ENCODE assay signal across 1 cellular context in genomic region chr10:69318997-69319727, GRCh38.
TF ChIP-seq lines count a peak whose summit lies in the region.

No MANE protein-coding gene starts in this region.

TF ChIP-seq in HEK293, 187 proteins besides CTCF, POLR2A, EP300 and RAD21 (continued from another document and continues in another):
- TF ChIP-seq ZNF280C (tag by site-specific recombination; IDR thresholded peaks at IDR 0.05) (no peak), ZNF157 (tag by site-specific recombination; IDR thresholded peaks at IDR 0.05) (no peak), ZNF623 (tag by site-specific recombination; IDR thresholded peaks at IDR 0.05) (no peak), ZNF37A (tag by site-specific recombination; IDR thresholded peaks at IDR 0.05) (no peak), ZNF10 (tag by site-specific recombination; IDR thresholded peaks at IDR 0.05) (peak; percentile 17; the same call in 1 of the 2 replicates), ZNF24 (tag by site-specific recombination; IDR thresholded peaks at IDR 0.05) (no peak), ZNF529 (tag by site-specific recombination; IDR thresholded peaks at IDR 0.05; ENCODE audit: insufficient replicate concordance) (no peak), TCF7L2 (IDR thresholded peaks at IDR 0.05; ENCODE audit: borderline replicate concordance, low read depth, low read length) (no peak), ZNF114 (tag by site-specific recombination; IDR thresholded peaks at IDR 0.05) (no peak), ZNF211 (tag by site-specific recombination; IDR thresholded peaks at IDR 0.05; ENCODE audit: low read depth) (no peak), ZNF670 (tag by site-specific recombination; IDR thresholded peaks at IDR 0.05; ENCODE audit: low read depth) (no peak), ZNF112 (tag by site-specific recombination; IDR thresholded peaks at IDR 0.05) (no peak), SALL2 (tag by site-specific recombination; IDR thresholded peaks at IDR 0.05; ENCODE audit: borderline replicate concordance) (no peak), ZNF645 (tag by site-specific recombination; IDR thresholded peaks at IDR 0.05) (no peak), ZNF302 (tag by site-specific recombination; IDR thresholded peaks at IDR 0.05; ENCODE audit: low read depth) (no peak), ZNF660 (tag by site-specific recombination; IDR thresholded peaks at IDR 0.05) (peak; percentile 52; the same call in 1 of the 2 replicates), ZBTB11 (tag by site-specific recombination; conservative IDR thresholded peaks at IDR 0.05; ENCODE audit: low read depth) (0 out of 2 replicates have a peak, but pooled peaks have one; percentile 9), ZNF398 (tag by site-specific recombination; IDR thresholded peaks at IDR 0.05) (peak; percentile 38; the same call in 1 of the 2 replicates), REST (tag by site-specific recombination; IDR thresholded peaks at IDR 0.05) (0 out of 2 replicates have a peak, but pooled peaks have one; percentile 9), ZNF701 (tag by site-specific recombination; IDR thresholded peaks at IDR 0.05) (no peak), ZNF449 (tag by site-specific recombination; IDR thresholded peaks at IDR 0.05) (no peak), ZNF658 (tag by site-specific recombination; IDR thresholded peaks at IDR 0.05) (no peak), ZNF362 (tag by site-specific recombination; IDR thresholded peaks at IDR 0.05) (no peak), ZNF692 (tag by site-specific recombination; IDR thresholded peaks at IDR 0.05) (peak; percentile 98), SCRT1 (tag by site-specific recombination; IDR thresholded peaks at IDR 0.05; ENCODE audit: borderline replicate concordance) (no peak), ZNF596 (tag by site-specific recombination; IDR thresholded peaks at IDR 0.05) (no peak), ZBTB8A (tag by site-specific recombination; IDR thresholded peaks at IDR 0.05) (peak; percentile 89), ZNF354C (tag by site-specific recombination; IDR thresholded peaks at IDR 0.05; ENCODE audit: borderline replicate concordance, low read depth) (no peak), ZNF629 (tag by site-specific recombination; IDR thresholded peaks at IDR 0.05) (no peak), ZNF19 (tag by site-specific recombination; IDR thresholded peaks at IDR 0.05; ENCODE audit: low read depth) (no peak), ZBTB7A (tag by site-specific recombination; IDR thresholded peaks at IDR 0.05; ENCODE audit: low read depth) (peak; percentile 78), ZNF324 (tag by site-specific recombination; IDR thresholded peaks at IDR 0.05) (0 out of 2 replicates have a peak, but pooled peaks have one; percentile 55), ZIC2 (tag by site-specific recombination; IDR thresholded peaks at IDR 0.05) (peak; percentile 41; the same call in 1 of the 2 replicates), ZNF776 (tag by site-specific recombination; IDR thresholded peaks at IDR 0.05; ENCODE audit: borderline replicate concordance) (no peak), YY1 (tag by site-specific recombination; IDR thresholded peaks at IDR 0.05) (peak; percentile 15; the same call in 1 of the 2 replicates), SCRT2 (tag by site-specific recombination; IDR thresholded peaks at IDR 0.05) (no peak), ZNF639 (tag by site-specific recombination; IDR thresholded peaks at IDR 0.05) (no peak)
